In the genomic region with DNA sequence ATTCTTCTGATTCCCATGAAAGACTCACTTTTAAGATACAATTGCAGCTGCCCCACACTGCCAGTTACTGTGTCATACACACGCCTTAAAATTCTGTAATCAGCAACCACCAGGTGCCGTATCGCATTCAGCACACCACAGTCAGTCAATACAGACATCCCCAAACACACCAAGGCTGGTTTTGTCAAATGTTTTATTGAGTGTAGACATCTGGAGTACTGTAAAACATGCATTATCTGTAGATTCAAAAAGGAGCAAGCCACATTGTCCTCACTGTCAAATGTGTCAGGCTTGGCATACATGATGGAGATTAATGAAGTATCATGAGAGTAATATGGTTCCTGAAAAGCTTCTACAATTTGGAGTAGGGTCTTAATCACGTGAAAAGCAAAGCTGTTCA, we compare ENCODE assay signal across 17 cellular contexts.
A peak's percentile ranks its signal among the peaks of the same experiment; 100 is the strongest.
DNase-seq lines count a peak whose midpoint lies in the region; ATAC-seq, FAIRE-seq and TF ChIP-seq lines count a peak whose summit lies in the region.
"Had no signal": no experiment of that assay in that cellular context is flagged by ENCODE, and none has a peak within 500 bp of the region (broad histone marks: within the 10 kb centered on the region; RNA-seq: fewer than 3 reads in every experiment).

No MANE protein-coding gene starts in this region.

- intact Hi-C loops in HepG2 (cut with micrococcal nuclease; ENCODE audit: unreplicated experiment) (no loop called here), right lobe of liver (cut with DNase I) (no loop called here), OCI-LY7 (cut with micrococcal nuclease; ENCODE audit: unreplicated experiment) (loop anchor here (10.0 kb wide), 1 partner anchor 270 kb away; no protein-coding TSS in a partner anchor), GM12878 (cut with micrococcal nuclease; ENCODE audit: unreplicated experiment) (no loop called here), left cardiac atrium (cut with DNase I) (no loop called here)

- TSS peak; percentile 41 for BruUV-seq in HepG2 (replicated peaks; lab: Mats Ljungman, UMichigan)
- BruUV-seq in OCI-LY7 (replicated peaks; lab: Mats Ljungman, UMichigan) = TSS peak; percentile 90
- BruUV-seq in GM12878 (replicated peaks; lab: Mats Ljungman, UMichigan) = TSS peak; percentile 66

- H2AFZ ChIP-seq in HepG2 (ENCODE audit: low read length) = no peak overlapping the region
- H2AFZ ChIP-seq in OCI-LY7 (ENCODE audit: low read length) = no peak overlapping the region
- H2AFZ ChIP-seq in GM12878 (ENCODE audit: control insufficient read depth, low read depth, low read length) = no peak overlapping the region

- TF ChIP-seq EP300 in HepG2 (IDR thresholded peaks at IDR 0.05; ENCODE audit: low read depth in 2 of 2, low read length in 2 of 2) = no peak
- TF ChIP-seq EP300 in HepG2 (CRISPR knock-in tag; IDR thresholded peaks at IDR 0.05; ENCODE audit: borderline replicate concordance) = no peak
- TF ChIP-seq EP300 in GM12878 (IDR thresholded peaks at IDR 0.05; ENCODE audit: borderline replicate concordance in 1 of 2, control insufficient read depth in 1 of 2, low read depth in 2 of 2, low read length in 2 of 2) = no peak

- H3K9me2 ChIP-seq in OCI-LY7 (ENCODE audit: insufficient read depth, low read length) = no peaks in the 10 kb centered on the region
- H3K9me2 ChIP-seq: SK-N-SH had no signal

- no peaks in the 10 kb centered on the region for H3K27me3 ChIP-seq in HepG2 (ENCODE audit: control insufficient read depth in 1 of 2, insufficient read depth in 2 of 2, low read length in 2 of 2)
- no peaks in the 10 kb centered on the region for H3K27me3 ChIP-seq in right lobe of liver
- H3K27me3 ChIP-seq in GM12878 (replicated peaks in 1 of 2; ENCODE audit: control insufficient read depth in 2 of 2, insufficient read depth in 2 of 2, low read length in 1 of 2) = no peaks in the 10 kb centered on the region

- in situ Hi-C loops in HepG2 (cut with HindIII; ENCODE audit: extremely low pct_ligation_motif_present, low pct_unique_long_range_greater_than_20kb) = no loop called here
- in situ Hi-C loops in GM12878 (cut with MboI) = no loop called here

- RAD21 ChIA-PET in GM12878 (lab: Charles Lee; ENCODE audit: unreplicated experiment) = no interaction called here

- CTCF ChIA-PET in HepG2 (lab: Yijun Ruan, JAX; ENCODE audit: low intra/inter-chr PET ratio, low total read pairs) (no interaction called here), OCI-LY7 (lab: Charles Lee; ENCODE audit: unreplicated experiment) (no interaction called here), GM12878 (lab: Yijun Ruan, JAX) (no interaction called here)

- H3K36me3 ChIP-seq in HepG2 (replicated peaks in 1 of 2; ENCODE audit: control insufficient read depth in 1 of 2, insufficient read depth in 2 of 2, low read length in 2 of 2) = peaks cover 3 to 26% of the 10 kb centered on the region in 2 experiments; a peak in 4 of 5 replicates
- no peaks in the 10 kb centered on the region for H3K36me3 ChIP-seq in right lobe of liver
- H3K36me3 ChIP-seq in OCI-LY7 (ENCODE audit: insufficient read depth, low read length) = peaks cover 20% of the 10 kb centered on the region
- peaks cover 0 to 10% of the 10 kb centered on the region in 2 experiments; a peak in 3 of 4 replicates for H3K36me3 ChIP-seq in GM12878 (ENCODE audit: control insufficient read depth in 2 of 2, insufficient read depth in 2 of 2, low read length in 1 of 2)

- SMC1A ChIA-PET in GM12878 (lab: Charles Lee; ENCODE audit: uncharacterized antibody, unreplicated experiment) = no interaction called here

- TF ChIP-seq POLR2A in HepG2 (IDR thresholded peaks at IDR 0.05; ENCODE audit: insufficient read depth in 1 of 2, low read depth in 2 of 2, low read length in 2 of 2) (no peak), right lobe of liver (IDR thresholded peaks at IDR 0.05) (no peak), GM12878 (IDR thresholded peaks at IDR 0.05; ENCODE audit: low read depth, low read length) (no peak)

- FAIRE-seq in HepG2 (lab: Jason Lieb, UNC) (no peak), GM12878 (lab: Jason Lieb, UNC) (no peak)
- FAIRE-seq: GM19239 had no signal

- WGBS in HepG2 (ENCODE audit: low lambda C conversion rate) = 97% methylated on average over 4 of the region's 4 CpGs
- 92% methylated on average over 4 of the region's 4 CpGs for WGBS in right lobe of liver (ENCODE audit: insufficient coverage, low coverage, low lambda C conversion rate, missing lambda C conversion rate)
- WGBS in GM12878 (ENCODE audit: insufficient coverage, insufficient replicate concordance, low lambda C conversion rate, missing lambda C conversion rate) = 86% methylated on average over 4 of the region's 4 CpGs

- TF ChIP-seq CTCF in HepG2 (CRISPR knock-in tag; IDR thresholded peaks at IDR 0.05) = no peak
- no peak for TF ChIP-seq CTCF in right lobe of liver (IDR thresholded peaks at IDR 0.05)
- TF ChIP-seq CTCF in OCI-LY7 (conservative IDR thresholded peaks at IDR 0.05; ENCODE audit: low read length) = no peak
- TF ChIP-seq CTCF in GM12878 (IDR thresholded peaks at IDR 0.05 in 2 of 3, conservative IDR thresholded peaks at IDR 0.05 in 1 of 3; ENCODE audit: control insufficient read depth in 2 of 3, extremely low read depth in 1 of 3, insufficient read depth in 1 of 3, low read depth in 3 of 3, low read length in 3 of 3) = no peak

- H3K9ac ChIP-seq in HepG2 (ENCODE audit: insufficient read depth, low read depth, low read length) (no peak overlapping the region), GM12878 (ENCODE audit: control insufficient read depth, insufficient read depth, low read length) (no peak overlapping the region)
- H3K9ac ChIP-seq: SK-N-SH had no signal

- H3K79me2 ChIP-seq in HepG2 (ENCODE audit: insufficient read depth, low read length) = no peaks in the 10 kb centered on the region
- H3K79me2 ChIP-seq in OCI-LY7 (ENCODE audit: insufficient read depth, low read depth, low read length) = no peaks in the 10 kb centered on the region
- no peaks in the 10 kb centered on the region for H3K79me2 ChIP-seq in GM12878 (ENCODE audit: control insufficient read depth, insufficient read depth, low read length)

- POLR2A ChIA-PET in HepG2 (lab: Yijun Ruan, JAX) = no interaction called here
- POLR2A ChIA-PET in OCI-LY7 (lab: Charles Lee) = no interaction called here
- POLR2A ChIA-PET in GM12878 (lab: Charles Lee) = no interaction called here

- no peaks in the 10 kb centered on the region for H3K4me1 ChIP-seq in HepG2 (ENCODE audit: insufficient read depth, low read length)
- no peaks in the 10 kb centered on the region for H3K4me1 ChIP-seq in right lobe of liver
- peaks cover 12% of the 10 kb centered on the region for H3K4me1 ChIP-seq in OCI-LY7 (ENCODE audit: insufficient read depth, low read length, poor library complexity, severe bottlenecking)
- no peaks in the 10 kb centered on the region for H3K4me1 ChIP-seq in GM12878 (ENCODE audit: control insufficient read depth, insufficient read depth, low read length)

- no peaks in the 10 kb centered on the region for H3K9me3 ChIP-seq in HepG2 (ENCODE audit: low read length)
- H3K9me3 ChIP-seq in right lobe of liver = no peaks in the 10 kb centered on the region
- no peaks in the 10 kb centered on the region for H3K9me3 ChIP-seq in OCI-LY7 (ENCODE audit: low read length)
- no peaks in the 10 kb centered on the region for H3K9me3 ChIP-seq in GM12878 (replicated peaks; ENCODE audit: control insufficient read depth, insufficient read depth, low read length)
- H3K9me3 ChIP-seq: SK-N-SH had no signal

- H3K4me2 ChIP-seq in HepG2 (ENCODE audit: low read depth, low read length) (no peak overlapping the region), OCI-LY7 (ENCODE audit: low read length) (no peak overlapping the region), GM12878 (ENCODE audit: control insufficient read depth, insufficient read depth) (no peak overlapping the region)
- H3K4me2 ChIP-seq: SK-N-SH had no signal

- H4K20me1 ChIP-seq in HepG2 (ENCODE audit: insufficient read depth, low read length) = no peaks in the 10 kb centered on the region
- H4K20me1 ChIP-seq in OCI-LY7 (ENCODE audit: insufficient read depth, low read length) = no peaks in the 10 kb centered on the region
- no peaks in the 10 kb centered on the region; the same call in 1 of the 2 replicates for H4K20me1 ChIP-seq in GM12878 (ENCODE audit: control insufficient read depth, insufficient read depth)

- H3K4me3 ChIP-seq in HepG2 (replicated peaks in 1 of 3; ENCODE audit: insufficient read depth in 1 of 3, low read depth in 2 of 3, low read length in 3 of 3) = no peak overlapping the region
- H3K4me3 ChIP-seq in right lobe of liver = no peak overlapping the region
- no peak overlapping the region for H3K4me3 ChIP-seq in OCI-LY7 (ENCODE audit: low read depth, low read length, poor library complexity, severe bottlenecking)
- H3K4me3 ChIP-seq in GM12878 = no peak overlapping the region

- ATAC-seq in HepG2 (no peak), right lobe of liver (no peak), GM12878 (no peak), left cardiac atrium (no peak), HG03342 (IDR thresholded peaks at IDR 0.05; ENCODE audit: unreplicated experiment) (no peak)
- ATAC-seq: T-cell had no signal

- no peak overlapping the region for H3K27ac ChIP-seq in HepG2 (ENCODE audit: extremely low read length, insufficient read depth, low read length)
- no peak overlapping the region for H3K27ac ChIP-seq in right lobe of liver
- H3K27ac ChIP-seq in OCI-LY7 (ENCODE audit: low read depth, low read length, poor library complexity, severe bottlenecking) = no peak overlapping the region
- no peak overlapping the region for H3K27ac ChIP-seq in GM12878 (ENCODE audit: control insufficient read depth, insufficient read depth)

- DNase-seq in HepG2 (ENCODE audit: low spot score) (no peak), right lobe of liver (no peak), OCI-LY7 (ENCODE audit: low spot score) (no peak), GM12878 (ENCODE audit: low read depth, low spot score) (no peak), left cardiac atrium (no peak), retina (no peak)
- DNase-seq: ACHN, AML-193, EL, KBM-7, NCI-H1694 treated with DMSO at 0.1 percent for 48 hours, NCI-H82, SHP77, SK-N-SH, T-cell had no signal

- no peak for TF ChIP-seq RAD21 in HepG2 (CRISPR knock-in tag; IDR thresholded peaks at IDR 0.05)
- no peak for TF ChIP-seq RAD21 in GM12878 (IDR thresholded peaks at IDR 0.05; ENCODE audit: insufficient read depth, low read depth, low read length)

TF ChIP-seq in HepG2, 621 proteins besides CTCF, POLR2A, EP300 and RAD21 (continues in another document):
- TF ChIP-seq GATAD1 (CRISPR knock-in tag; IDR thresholded peaks at IDR 0.05) (no peak), ZNF24 (IDR thresholded peaks at IDR 0.05) (no peak), JUND (CRISPR knock-in tag; IDR thresholded peaks at IDR 0.05) (no peak)

TF ChIP-seq in GM12878, 131 proteins besides CTCF, POLR2A, EP300 and RAD21 (continues in another document):
- no peak for TF ChIP-seq EED (IDR thresholded peaks at IDR 0.05; ENCODE audit: low read depth)
- no peak for TF ChIP-seq SP1 (IDR thresholded peaks at IDR 0.05; ENCODE audit: low read depth, low read length)
- no peak for TF ChIP-seq FOXM1 (IDR thresholded peaks at IDR 0.05; ENCODE audit: low read depth, low read length)
